28 cellular contexts compared by ENCODE assay signal in the genomic region with DNA sequence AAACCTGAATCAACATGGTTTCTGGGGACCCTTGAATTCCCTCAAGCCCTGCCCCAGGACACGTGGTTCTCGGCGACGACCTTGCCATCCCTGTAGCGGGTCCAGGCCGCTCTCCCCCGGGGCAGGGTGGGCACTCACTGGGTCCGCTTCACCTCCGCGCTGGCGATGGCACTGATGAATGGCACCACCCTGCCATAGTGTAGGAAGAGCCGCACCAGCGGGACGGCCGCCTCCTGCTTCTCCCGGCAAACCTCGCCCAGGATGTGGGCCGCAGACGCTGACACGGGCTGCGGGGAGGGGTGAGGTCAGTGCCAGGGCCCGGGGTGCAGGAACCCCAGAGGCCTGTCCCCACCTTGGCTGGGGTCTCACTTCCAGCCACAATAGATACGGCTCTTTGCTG. TPM values are rescaled to one million over a fixed set of nuclear protein-coding genes. Genes with fewer than 3 reads are reported as not detected.
DNase-seq lines count a peak whose midpoint lies in the region; ATAC-seq and TF ChIP-seq lines count a peak whose summit lies in the region.
"Had no signal": no experiment of that assay in that cellular context is flagged by ENCODE, and none has a peak within 500 bp of the region (broad histone marks: within the 10 kb centered on the region; RNA-seq: fewer than 3 reads in every experiment).

No MANE protein-coding gene starts in this region.

- H3K4me2 ChIP-seq in H9 (ENCODE audit: insufficient read depth, insufficient read length, low read length), result no peak overlapping the region
- H3K4me2 ChIP-seq: A549, GM23338 had no signal

- H2BK15ac ChIP-seq in H9 (ENCODE audit: low read depth, low read length), result peak overlapping the region; percentile 17; the same call in 1 of the 2 replicates

- no peak overlapping the region for H2BK5ac ChIP-seq in H9 (ENCODE audit: insufficient read length, low read length)

- no peak overlapping the region for H2BK12ac ChIP-seq in H9 (ENCODE audit: insufficient read length, low read depth, low read length)

- H2AK5ac ChIP-seq in H9 (ENCODE audit: insufficient read length, low read length), result no peak overlapping the region

- no peaks in the 10 kb centered on the region for H3K27me3 ChIP-seq in H9 (ENCODE audit: insufficient read depth, low read length)

- no peak for ATAC-seq in activated naive CD8-positive, alpha-beta T cell treated with anti-CD3 and anti-CD28 coated beads, Interleukin-2, amount 50 U/mL, for 24 hours
- ATAC-seq in T-helper 17 cell (no peak), GM18868 (IDR thresholded peaks at IDR 0.05; ENCODE audit: unreplicated experiment) (no peak)
- no peak for ATAC-seq in stimulated activated naive B cell treated with anti-CD40 and anti-IgM and Interleukin-4, amounts not matched to agents 10 μg/mL and 1 μg/mL and 100 μg/mL, for 72 hours (replicated peaks)
- ATAC-seq: CD8-positive, alpha-beta T cell; HepG2; K562; PC-3 had no signal

- DNase-seq in activated naive CD8-positive, alpha-beta T cell treated with anti-CD3 and anti-CD28 coated beads for 36 hours, result no peak
- DNase-seq in activated naive CD8-positive, alpha-beta T cell treated with anti-CD3 and anti-CD28 coated beads, Interleukin-2, amount 50 U/mL, for 24 hours, result no peak
- DNase-seq in H9 (no peak), T-helper 17 cell (no peak), NCI-H526 (lab: John Stamatoyannopoulos, UW) (no peak)
- DNase-seq in stimulated activated naive B cell treated with anti-CD40 and anti-IgM and Interleukin-4, amounts not matched to agents 10 μg/mL and 1 μg/mL and 100 μg/mL, for 72 hours, result no peak
- DNase-seq: AML-193; C1 segment of cervical spinal cord; Caco-2; CD8-positive, alpha-beta T cell; HFFc6; Kasumi-1; NCI-H1092 treated with DMSO at 0.1 percent for 48 hours; NCI-H1436; NCI-H187; NCI-H2081 treated with DMSO at 0.1 percent for 48 hours; NCI-H2171; NCI-H345; NCI-H510A treated with DMSO at 0.1 percent for 48 hours; NCI-H748 treated with DMSO at 0.1 percent for 48 hours; PC-3 had no signal

- no peaks in the 10 kb centered on the region for H3K9me3 ChIP-seq in H9 (ENCODE audit: control insufficient read depth, low read depth, low read length)
- no peaks in the 10 kb centered on the region for H3K9me3 ChIP-seq in T-helper 17 cell (ENCODE audit: control insufficient read depth, low read length, poor library complexity, severe bottlenecking)
- H3K9me3 ChIP-seq: A549, Caco-2, HAP-1 had no signal

- no peak overlapping the region for H4K91ac ChIP-seq in H9 (ENCODE audit: insufficient read length, low read depth, low read length)

- H3K4me1 Mint-ChIP-seq in activated naive CD8-positive, alpha-beta T cell treated with anti-CD3 and anti-CD28 coated beads for 36 hours, result peaks cover 4% of the 10 kb centered on the region
- peaks cover 11% of the 10 kb centered on the region for H3K4me1 Mint-ChIP-seq in activated naive CD8-positive, alpha-beta T cell treated with anti-CD3 and anti-CD28 coated beads, Interleukin-2, amount 50 U/mL, for 24 hours
- H3K4me1 Mint-ChIP-seq in H9 (peaks cover 0 to 18% of the 10 kb centered on the region in 2 experiments; a peak in 2 of 4 replicates), T-helper 17 cell (peaks cover 6% of the 10 kb centered on the region)
- peaks cover 4 to 10% of the 10 kb centered on the region in 2 donors for H3K4me1 Mint-ChIP-seq in stimulated activated naive B cell treated with anti-CD40 and anti-IgM and Interleukin-4, amounts not matched to agents 10 μg/mL and 1 μg/mL and 100 μg/mL, for 72 hours
- H3K4me1 Mint-ChIP-seq: GM23338 had no signal

- no peaks in the 10 kb centered on the region for H3K23me2 ChIP-seq in H9 (ENCODE audit: insufficient read length, low read depth, low read length, poor library complexity, severe bottlenecking)

- H3K9me3 Mint-ChIP-seq in activated naive CD8-positive, alpha-beta T cell treated with anti-CD3 and anti-CD28 coated beads for 36 hours, result no peaks in the 10 kb centered on the region
- H3K9me3 Mint-ChIP-seq in activated naive CD8-positive, alpha-beta T cell treated with anti-CD3 and anti-CD28 coated beads, Interleukin-2, amount 50 U/mL, for 24 hours, result no peaks in the 10 kb centered on the region
- H3K9me3 Mint-ChIP-seq in H9, result no peaks in the 10 kb centered on the region
- H3K9me3 Mint-ChIP-seq in stimulated activated naive B cell treated with anti-CD40 and anti-IgM and Interleukin-4, amounts not matched to agents 10 μg/mL and 1 μg/mL and 100 μg/mL, for 72 hours, result no peaks in the 10 kb centered on the region
- H3K9me3 Mint-ChIP-seq: CD8-positive, alpha-beta T cell; GM23338; HFFc6 had no signal

- H3K9ac ChIP-seq in H9 (ENCODE audit: extremely low read depth, insufficient read length, low read length), result no peak overlapping the region

- H3K14ac ChIP-seq in H9 (ENCODE audit: insufficient read depth, low read length), result no peak overlapping the region

- H3K27ac ChIP-seq in H9 (ENCODE audit: insufficient read length, low read depth, low read length), result no peak overlapping the region
- H3K27ac ChIP-seq: A549 had no signal

- no peak overlapping the region for H3K4ac ChIP-seq in H9 (ENCODE audit: low read depth, low read length)

- no CpG with 5 or more reads among the region's 23 CpGs for WGBS in H9 (ENCODE audit: extremely low coverage, insufficient read length, low lambda C conversion rate)

- H2BK120ac ChIP-seq in H9 (ENCODE audit: low read depth, low read length, poor library complexity, severe bottlenecking), result no peak overlapping the region

- no peak overlapping the region for H4K5ac ChIP-seq in H9 (ENCODE audit: insufficient read length, low read depth, low read length)

- no peaks in the 10 kb centered on the region for H3K79me2 ChIP-seq in H9 (ENCODE audit: insufficient read depth, low read length)

- H2AFZ ChIP-seq in H9 (ENCODE audit: low read length), result no peak overlapping the region
- H2AFZ ChIP-seq: GM23338 had no signal

- H3K56ac ChIP-seq in H9 (ENCODE audit: insufficient read length, low read depth, low read length), result no peak overlapping the region

- no peaks in the 10 kb centered on the region for H3K79me1 ChIP-seq in H9 (ENCODE audit: insufficient read depth, low read depth, low read length, poor library complexity, severe bottlenecking)

- H3K18ac ChIP-seq in H9 (ENCODE audit: insufficient read length, low read depth, low read length), result no peak overlapping the region

- H3K23ac ChIP-seq in H9 (ENCODE audit: insufficient read length, low read depth, low read length), result no peak overlapping the region

- H3K27me3 Mint-ChIP-seq in activated naive CD8-positive, alpha-beta T cell treated with anti-CD3 and anti-CD28 coated beads for 36 hours, result no peaks in the 10 kb centered on the region
- no peaks in the 10 kb centered on the region for H3K27me3 Mint-ChIP-seq in activated naive CD8-positive, alpha-beta T cell treated with anti-CD3 and anti-CD28 coated beads, Interleukin-2, amount 50 U/mL, for 24 hours
- H3K27me3 Mint-ChIP-seq in H9 (ENCODE audit: low read depth) (no peaks in the 10 kb centered on the region), T-helper 17 cell (no peaks in the 10 kb centered on the region)
- H3K27me3 Mint-ChIP-seq in stimulated activated naive B cell treated with anti-CD40 and anti-IgM and Interleukin-4, amounts not matched to agents 10 μg/mL and 1 μg/mL and 100 μg/mL, for 72 hours, result no peaks in the 10 kb centered on the region

- H3K4me1 ChIP-seq in H9 (ENCODE audit: insufficient read depth, low read length), result no peaks in the 10 kb centered on the region
- H3K4me1 ChIP-seq: A549, Caco-2, HAP-1 had no signal

- no peak overlapping the region for H3K4me3 Mint-ChIP-seq in activated naive CD8-positive, alpha-beta T cell treated with anti-CD3 and anti-CD28 coated beads for 36 hours
- H3K4me3 Mint-ChIP-seq in activated naive CD8-positive, alpha-beta T cell treated with anti-CD3 and anti-CD28 coated beads, Interleukin-2, amount 50 U/mL, for 24 hours, result no peak overlapping the region
- H3K4me3 Mint-ChIP-seq in H9 (no peak overlapping the region), T-helper 17 cell (peak overlapping the region; percentile 3)
- no peak overlapping the region for H3K4me3 Mint-ChIP-seq in stimulated activated naive B cell treated with anti-CD40 and anti-IgM and Interleukin-4, amounts not matched to agents 10 μg/mL and 1 μg/mL and 100 μg/mL, for 72 hours
- H3K4me3 Mint-ChIP-seq: CD8-positive, alpha-beta T cell; GM23338; HFFc6 had no signal

- H3K36me3 Mint-ChIP-seq in activated naive CD8-positive, alpha-beta T cell treated with anti-CD3 and anti-CD28 coated beads for 36 hours, result peaks cover 13% of the 10 kb centered on the region
- H3K36me3 Mint-ChIP-seq in activated naive CD8-positive, alpha-beta T cell treated with anti-CD3 and anti-CD28 coated beads, Interleukin-2, amount 50 U/mL, for 24 hours (ENCODE audit: low read depth), result peaks cover 22% of the 10 kb centered on the region
- H3K36me3 Mint-ChIP-seq in H9 (ENCODE audit: insufficient read depth in 1 of 3, low read depth in 3 of 3) (peaks cover 0 to 11% (median 5%) of the 10 kb centered on the region in 3 experiments; a peak in 5 of 7 replicates), T-helper 17 cell (ENCODE audit: low read depth) (no peaks in the 10 kb centered on the region)
- peaks cover 28 to 45% of the 10 kb centered on the region in 2 donors for H3K36me3 Mint-ChIP-seq in stimulated activated naive B cell treated with anti-CD40 and anti-IgM and Interleukin-4, amounts not matched to agents 10 μg/mL and 1 μg/mL and 100 μg/mL, for 72 hours

- no peak overlapping the region for H2BK20ac ChIP-seq in H9 (ENCODE audit: low read depth, low read length, poor library complexity, severe bottlenecking)

- no peak for TF ChIP-seq CTCF in H9 (conservative IDR thresholded peaks at IDR 0.05)

- no peaks in the 10 kb centered on the region for H4K20me1 ChIP-seq in H9 (ENCODE audit: control insufficient read depth, insufficient read depth, insufficient read length)

- H3T11ph ChIP-seq in H9 (ENCODE audit: low read length), result no peak overlapping the region

- peak overlapping the region; percentile 34 for H3K27ac Mint-ChIP-seq in activated naive CD8-positive, alpha-beta T cell treated with anti-CD3 and anti-CD28 coated beads for 36 hours
- H3K27ac Mint-ChIP-seq in activated naive CD8-positive, alpha-beta T cell treated with anti-CD3 and anti-CD28 coated beads, Interleukin-2, amount 50 U/mL, for 24 hours, result no peak overlapping the region
- H3K27ac Mint-ChIP-seq in H9 (no peak overlapping the region), T-helper 17 cell (no peak overlapping the region)
- peak overlapping the region; percentile 75 for H3K27ac Mint-ChIP-seq in stimulated activated naive B cell treated with anti-CD40 and anti-IgM and Interleukin-4, amounts not matched to agents 10 μg/mL and 1 μg/mL and 100 μg/mL, for 72 hours
- H3K27ac Mint-ChIP-seq: CD8-positive, alpha-beta T cell; GM23338; HFFc6 had no signal

- H4K8ac ChIP-seq in H9 (replicated peaks; ENCODE audit: insufficient read length, low read depth, low read length), result no peak overlapping the region

RNA-seq across cellular contexts. Expression of a gene that starts 44.1 kb away (rescaled TPM):
- total RNA-seq in activated naive CD8-positive, alpha-beta T cell treated with anti-CD3 and anti-CD28 coated beads for 36 hours, result under 1 TPM; 0.96 to 0.99 TPM
- 0.15 and 0.55 TPM in 2 replicates for total RNA-seq in H9 (2021)
- 10 to 100 TPM; 18.6 to 22.6 TPM for total RNA-seq in T-helper 17 cell
- total RNA-seq: Caco-2, HepG2, RPMI7951 had no signal

Comparison
In these comparisons a context has a peak if more than half of its experiments do, and no peak if none do; other contexts are left out.
1. H3K27ac Mint-ChIP-seq: peak in activated naive CD8-positive, alpha-beta T cell treated with anti-CD3 and anti-CD28 coated beads for 36 hours (single experiment) and stimulated activated naive B cell treated with anti-CD40 and anti-IgM and Interleukin-4, amounts not matched to agents 10 μg/mL and 1 μg/mL and 100 μg/mL, for 72 hours (single experiment); none in activated naive CD8-positive, alpha-beta T cell treated with anti-CD3 and anti-CD28 coated beads, Interleukin-2, amount 50 U/mL, for 24 hours (single experiment), H9 (0 of 3) and T-helper 17 cell (single experiment).
2. RNA of a gene that starts 44.1 kb away (total RNA-seq): 18.6 to 22.6 TPM in T-helper 17 cell; 0.96 to 0.99 TPM in activated naive CD8-positive, alpha-beta T cell treated with anti-CD3 and anti-CD28 coated beads for 36 hours and 0.15 to 0.55 TPM in H9; every median in the first group is over 4 times any median in the second.